In genomic region chr11:61516191-61516590, GRCh38 we compare ENCODE assay signal across 16 cellular contexts. TPM values are rescaled to one million over a fixed set of nuclear protein-coding genes. Genes with fewer than 3 reads are reported as not detected.
DNase-seq lines count a peak whose midpoint lies in the region; ATAC-seq and TF ChIP-seq lines count a peak whose summit lies in the region.
"Had no signal": no experiment of that assay in that cellular context is flagged by ENCODE, and none has a peak within 500 bp of the region (broad histone marks: within the 10 kb centered on the region; RNA-seq: fewer than 3 reads in every experiment).

No MANE protein-coding gene starts in this region.

- no peaks in the 10 kb centered on the region for H3K9me3 Mint-ChIP-seq in CD8-positive, alpha-beta memory T cell
- H3K9me3 Mint-ChIP-seq: CD4-positive, alpha-beta T cell had no signal

- H2AFZ ChIP-seq in Loucy (ENCODE audit: low read length) (peak overlapping the region; percentile 60; the same call in 1 of the 2 replicates), osteoblast (ENCODE audit: low read length) (no peak overlapping the region)

- H3K36me3 Mint-ChIP-seq in CD8-positive, alpha-beta memory T cell: no peaks in the 10 kb centered on the region

- H3K27me3 Mint-ChIP-seq in CD8-positive, alpha-beta memory T cell: peaks cover 16 to 38% of the 10 kb centered on the region in 2 donors

- H3K4me3 Mint-ChIP-seq in CD8-positive, alpha-beta memory T cell: peak overlapping the region in 2 of 7 donors; percentile 59 to 72

- H3K9ac ChIP-seq in Loucy (ENCODE audit: low read depth, low read length, poor library complexity, severe bottlenecking): no peak overlapping the region
- H3K9ac ChIP-seq: KMS-11 had no signal

- H3K9me3 ChIP-seq in CD8-positive, alpha-beta memory T cell (ENCODE audit: low read length): no peaks in the 10 kb centered on the region
- H3K9me3 ChIP-seq in Loucy (ENCODE audit: insufficient read depth, low read depth, low read length) (no peaks in the 10 kb centered on the region), osteoblast (ENCODE audit: low read depth, low read length) (no peaks in the 10 kb centered on the region)
- H3K9me3 ChIP-seq in effector memory CD4-positive, alpha-beta T cell (ENCODE audit: control insufficient read depth, low read length): no peaks in the 10 kb centered on the region
- H3K9me3 ChIP-seq: breast epithelium, gastroesophageal sphincter, HAP-1 had no signal

- H3K27ac Mint-ChIP-seq in CD8-positive, alpha-beta memory T cell: no peak overlapping the region
- H3K27ac Mint-ChIP-seq: CD4-positive, alpha-beta T cell had no signal

- no peak overlapping the region for H3K27ac ChIP-seq in CD8-positive, alpha-beta memory T cell (ENCODE audit: low read depth, low read length)
- H3K27ac ChIP-seq in effector memory CD4-positive, alpha-beta T cell (ENCODE audit: insufficient read depth, low read length, poor library complexity, severe bottlenecking): no peak overlapping the region
- H3K27ac ChIP-seq in osteoblast (ENCODE audit: low read depth, low read length): no peak overlapping the region
- H3K27ac ChIP-seq: breast epithelium, gastroesophageal sphincter, KMS-11, skin epidermis had no signal

- H3K36me3 ChIP-seq in CD8-positive, alpha-beta memory T cell (ENCODE audit: insufficient read depth, low read length): no peaks in the 10 kb centered on the region
- H3K36me3 ChIP-seq in Loucy (ENCODE audit: insufficient read depth, low read length) (no peaks in the 10 kb centered on the region), osteoblast (ENCODE audit: insufficient read depth, low read length) (no peaks in the 10 kb centered on the region)
- no peaks in the 10 kb centered on the region for H3K36me3 ChIP-seq in effector memory CD4-positive, alpha-beta T cell (ENCODE audit: control insufficient read depth, insufficient read depth, low read length)
- H3K36me3 ChIP-seq: breast epithelium, gastroesophageal sphincter, HAP-1 had no signal

- H3K4me1 Mint-ChIP-seq in CD8-positive, alpha-beta memory T cell: peaks cover 6 to 12% (median 7%) of the 10 kb centered on the region in 3 donors

- no peak for TF ChIP-seq CTCF in Loucy (conservative IDR thresholded peaks at IDR 0.05; ENCODE audit: low read length)
- TF ChIP-seq CTCF in osteoblast (IDR thresholded peaks at IDR 0.05; ENCODE audit: extremely low read depth, low read depth, low read length): no peak

- H3K4me1 ChIP-seq in CD8-positive, alpha-beta memory T cell (ENCODE audit: insufficient read depth, low read length): peaks cover 9% of the 10 kb centered on the region
- H3K4me1 ChIP-seq in Loucy (ENCODE audit: insufficient read depth, low read length, poor library complexity, severe bottlenecking) (no peaks in the 10 kb centered on the region), osteoblast (ENCODE audit: insufficient read depth, low read length) (peaks cover 5% of the 10 kb centered on the region)
- peaks cover 8% of the 10 kb centered on the region for H3K4me1 ChIP-seq in effector memory CD4-positive, alpha-beta T cell (ENCODE audit: control insufficient read depth, insufficient read depth, low read length, poor library complexity, severe bottlenecking)
- H3K4me1 ChIP-seq: HAP-1 had no signal

- CTCF ChIA-PET in CD8-positive, alpha-beta memory T cell (lab: Charles Lee): interaction anchor here (1.2 to 3.0 kb wide), 16 partner anchors 8 to 182 kb away, joined by 3 to 21 read pairs (median 5); partner anchors contain the start of gene LRRC10B

- peak overlapping the region; percentile 61 for H3K4me3 ChIP-seq in CD8-positive, alpha-beta memory T cell (ENCODE audit: low read length)
- H3K4me3 ChIP-seq in Loucy (ENCODE audit: low read length, poor library complexity, severe bottlenecking) (no peak overlapping the region), osteoblast (ENCODE audit: insufficient read depth, low read length) (peak overlapping the region; percentile 38)
- H3K4me3 ChIP-seq in effector memory CD4-positive, alpha-beta T cell (ENCODE audit: insufficient read depth, low read depth, low read length, poor library complexity, severe bottlenecking): peak overlapping the region; percentile 3
- H3K4me3 ChIP-seq: breast epithelium, HAP-1, skin epidermis had no signal

- H3K4me2 ChIP-seq in Loucy (ENCODE audit: low read depth, low read length, poor library complexity, severe bottlenecking) (no peak overlapping the region), osteoblast (ENCODE audit: insufficient read depth, low read length) (peak overlapping the region; percentile 73)
- H3K4me2 ChIP-seq: KMS-11 had no signal

- H3K79me2 ChIP-seq in Loucy (ENCODE audit: insufficient read depth, low read length): no peaks in the 10 kb centered on the region
- H3K79me2 ChIP-seq in osteoblast (ENCODE audit: insufficient read depth, low read length): no peaks in the 10 kb centered on the region

- H3F3A ChIP-seq in Loucy (ENCODE audit: low read depth): no peaks in the 10 kb centered on the region

- peaks cover 11% of the 10 kb centered on the region for H3K27me3 ChIP-seq in CD8-positive, alpha-beta memory T cell (ENCODE audit: insufficient read depth, low read length, poor library complexity, severe bottlenecking)
- H3K27me3 ChIP-seq in Loucy (ENCODE audit: insufficient read depth, low read length, poor library complexity, severe bottlenecking) (no peaks in the 10 kb centered on the region), osteoblast (ENCODE audit: insufficient read depth, low read length) (no peaks in the 10 kb centered on the region)
- H3K27me3 ChIP-seq in effector memory CD4-positive, alpha-beta T cell (replicated peaks; ENCODE audit: control insufficient read depth, insufficient read depth, low read length, poor library complexity, severe bottlenecking): no peaks in the 10 kb centered on the region
- H3K27me3 ChIP-seq: breast epithelium had no signal

- no peaks in the 10 kb centered on the region for H4K20me1 ChIP-seq in Loucy (ENCODE audit: insufficient read depth, low read length, poor library complexity, severe bottlenecking)
- no peaks in the 10 kb centered on the region for H4K20me1 ChIP-seq in osteoblast (ENCODE audit: insufficient read depth, low read length)

- no peak for ATAC-seq in GM21360 (IDR thresholded peaks at IDR 0.05; ENCODE audit: unreplicated experiment)

- DNase-seq in CD8-positive, alpha-beta memory T cell: no peak
- no peak for DNase-seq in effector memory CD4-positive, alpha-beta T cell
- no peak for DNase-seq in osteoblast (ENCODE audit: insufficient read length, low spot score, missing footprints)
- DNase-seq in NCI-H524 (lab: John Stamatoyannopoulos, UW): no peak
- no peak for DNase-seq in GF-D8 (lab: John Stamatoyannopoulos, UW)
- DNase-seq: NCI-H1436 treated with DMSO at 0.1 percent for 48 hours had no signal

- POLR2A ChIA-PET in CD8-positive, alpha-beta memory T cell (lab: Charles Lee): no interaction called here

- no peaks in the 10 kb centered on the region for H3K9me2 ChIP-seq in Loucy (replicated peaks; ENCODE audit: low read depth, low read length)

RNA-seq across cellular contexts. Expression of gene LRRC10B, which starts 7.6 kb away (rescaled TPM):
- not detected for total RNA-seq in CD8-positive, alpha-beta memory T cell
- polyA plus RNA-seq in CD8-positive, alpha-beta memory T cell: not detected
- total RNA-seq in osteoblast: under 0.01 TPM in 2 replicates
- total RNA-seq: CD4-positive, alpha-beta T cell; SK-MEL-5 had no signal
- polyA plus RNA-seq: keratinocyte had no signal
